In genomic region chr13:42549555-42549941, GRCh38 we compare ENCODE assay signal across 20 cellular contexts. TPM values are rescaled to one million over a fixed set of nuclear protein-coding genes. Genes with fewer than 3 reads are reported as not detected.
DNase-seq lines count a peak whose midpoint lies in the region; ATAC-seq and TF ChIP-seq lines count a peak whose summit lies in the region.
"Had no signal": no experiment of that assay in that cellular context is flagged by ENCODE, and none has a peak within 500 bp of the region (broad histone marks: within the 10 kb centered on the region; RNA-seq: fewer than 3 reads in every experiment).

No MANE protein-coding gene starts in this region.

- no peak for ATAC-seq in GM23338
- ATAC-seq in natural killer cell treated with Interleukin-12 subunit alpha and Interleukin-12 subunit beta and Interleukin-15 and Interleukin-18, amount 100 ng/mL, for 72 hours, result no peak
- no peak for ATAC-seq in GM21526 (IDR thresholded peaks at IDR 0.05; ENCODE audit: low FRiP score, unreplicated experiment)
- ATAC-seq: foreskin keratinocyte had no signal

- H4K20me1 ChIP-seq in GM23338 (replicated peaks; ENCODE audit: insufficient read depth), result no peaks in the 10 kb centered on the region
- H4K20me1 ChIP-seq in hepatocyte (ENCODE audit: insufficient read depth, poor library complexity, severe bottlenecking), result no peaks in the 10 kb centered on the region

- peak overlapping the region; percentile 21; the same call in 1 of the 2 replicates for H3K27ac Mint-ChIP-seq in GM23338
- H3K27ac Mint-ChIP-seq in natural killer cell treated with Interleukin-12 subunit alpha and Interleukin-12 subunit beta and Interleukin-15 and Interleukin-18, amount 100 ng/mL, for 72 hours, result peak overlapping the region in 1 of 2 donors; percentile 8
- H3K27ac Mint-ChIP-seq: activated naive CD8-positive, alpha-beta T cell had no signal

- H3K27me3 ChIP-seq in GM23338 (ENCODE audit: insufficient read depth), result no peaks in the 10 kb centered on the region
- H3K27me3 ChIP-seq in hepatocyte, result no peaks in the 10 kb centered on the region
- H3K27me3 ChIP-seq: Peyer's patch had no signal

- H3F3A ChIP-seq in GM23338 (replicated peaks; ENCODE audit: low read depth), result no peaks in the 10 kb centered on the region

- H3K4me3 Mint-ChIP-seq in GM23338, result no peak overlapping the region
- peak overlapping the region; percentile 88 for H3K4me3 Mint-ChIP-seq in natural killer cell treated with Interleukin-12 subunit alpha and Interleukin-12 subunit beta and Interleukin-15 and Interleukin-18, amount 100 ng/mL, for 72 hours
- H3K4me3 Mint-ChIP-seq: activated naive CD8-positive, alpha-beta T cell had no signal

- peaks cover 10% of the 10 kb centered on the region; the same call in 2 of the 3 replicates for H3K4me1 Mint-ChIP-seq in GM23338
- peaks cover 39 to 40% of the 10 kb centered on the region in 2 donors for H3K4me1 Mint-ChIP-seq in natural killer cell treated with Interleukin-12 subunit alpha and Interleukin-12 subunit beta and Interleukin-15 and Interleukin-18, amount 100 ng/mL, for 72 hours (ENCODE audit: low read depth in 2 of 2)

- H3K27me3 Mint-ChIP-seq in GM23338 (ENCODE audit: insufficient read depth, low read depth, poor library complexity), result peaks cover 7% of the 10 kb centered on the region
- no peaks in the 10 kb centered on the region for H3K27me3 Mint-ChIP-seq in natural killer cell treated with Interleukin-12 subunit alpha and Interleukin-12 subunit beta and Interleukin-15 and Interleukin-18, amount 100 ng/mL, for 72 hours
- H3K27me3 Mint-ChIP-seq: activated B cell treated with CpG ODN at 0.5 μM for 24 hours had no signal

- 58% methylated on average over 4 of the region's 4 CpGs for WGBS in hepatocyte (ENCODE audit: low lambda C conversion rate, missing lambda C conversion rate)

- no peaks in the 10 kb centered on the region for H3K9me3 ChIP-seq in hepatocyte (ENCODE audit: low read depth)
- H3K9me3 ChIP-seq: Peyer's patch had no signal

- H2AFZ ChIP-seq in GM23338 (peak overlapping the region; percentile 89), hepatocyte (no peak overlapping the region)

- no peak overlapping the region for H3K4me3 ChIP-seq in GM23338
- no peak overlapping the region for H3K4me3 ChIP-seq in hepatocyte
- H3K4me3 ChIP-seq: skin epidermis had no signal

- H3K9me3 Mint-ChIP-seq in GM23338, result no peaks in the 10 kb centered on the region
- peaks cover 4% of the 10 kb centered on the region for H3K9me3 Mint-ChIP-seq in natural killer cell treated with Interleukin-12 subunit alpha and Interleukin-12 subunit beta and Interleukin-15 and Interleukin-18, amount 100 ng/mL, for 72 hours
- H3K9me3 Mint-ChIP-seq: activated B cell treated with CpG ODN at 0.5 μM for 24 hours had no signal

- H3K4me1 ChIP-seq in GM23338 (ENCODE audit: insufficient read depth) (no peaks in the 10 kb centered on the region), hepatocyte (ENCODE audit: insufficient read depth) (peaks cover 9% of the 10 kb centered on the region)
- H3K4me1 ChIP-seq: foreskin keratinocyte, Peyer's patch had no signal

- no peak overlapping the region for H3K4me2 ChIP-seq in GM23338
- H3K4me2 ChIP-seq in hepatocyte, result no peak overlapping the region

- H3K9me2 ChIP-seq in GM23338 (ENCODE audit: insufficient read depth), result peaks cover 23% of the 10 kb centered on the region; the same call in 1 of the 2 replicates
- no peaks in the 10 kb centered on the region for H3K9me2 ChIP-seq in hepatocyte (replicated peaks; ENCODE audit: insufficient read depth)

- H3K36me3 Mint-ChIP-seq in GM23338 (ENCODE audit: low read depth), result no peaks in the 10 kb centered on the region
- H3K36me3 Mint-ChIP-seq in natural killer cell treated with Interleukin-12 subunit alpha and Interleukin-12 subunit beta and Interleukin-15 and Interleukin-18, amount 100 ng/mL, for 72 hours, result no peaks in the 10 kb centered on the region
- H3K36me3 Mint-ChIP-seq: activated naive CD8-positive, alpha-beta T cell had no signal

- DNase-seq in GM10266 (ENCODE audit: extremely low spot score), result peak; percentile 24
- DNase-seq in GM23338 (ENCODE audit: low spot score), result no peak
- DNase-seq in OCI-M1 (lab: John Stamatoyannopoulos, UW), result peak; percentile 42
- DNase-seq in natural killer cell treated with Interleukin-12 subunit alpha and Interleukin-12 subunit beta and Interleukin-15 and Interleukin-18, amount 100 ng/mL, for 72 hours (ENCODE audit: low spot score), result no peak
- DNase-seq in hepatocyte (ENCODE audit: low spot score), result no peak
- no peak for DNase-seq in ecto neural progenitor cell (ENCODE audit: low spot score)
- DNase-seq in GM19240 (ENCODE audit: insufficient read length, low spot score), result no peak
- DNase-seq: activated B cell treated with CpG ODN at 0.5 μM for 24 hours; activated CD8-positive, alpha-beta memory T cell treated with anti-CD3 and anti-CD28 coated beads, Interleukin-2, amount 50 U/mL, for 48 hours; AML-193; foreskin keratinocyte; midbrain; NCI-H1930; NCI-H524; Peyer's patch had no signal

- H3K27ac ChIP-seq in GM23338 (ENCODE audit: low read depth) (no peak overlapping the region), hepatocyte (no peak overlapping the region)
- H3K27ac ChIP-seq: foreskin keratinocyte, skin epidermis had no signal

- H3K36me3 ChIP-seq in GM23338 (ENCODE audit: insufficient read depth) (no peaks in the 10 kb centered on the region), hepatocyte (replicated peaks; ENCODE audit: insufficient read depth, low read depth) (no peaks in the 10 kb centered on the region)
- H3K36me3 ChIP-seq: Peyer's patch had no signal

- TF ChIP-seq CTCF in GM10266 (IDR thresholded peaks at IDR 0.05; ENCODE audit: control insufficient read depth, insufficient read depth, low read depth, missing control alignments), result no peak
- TF ChIP-seq CTCF in GM23338 (conservative IDR thresholded peaks at IDR 0.05; ENCODE audit: low read depth in 2 of 2), result no peak
- TF ChIP-seq CTCF in hepatocyte (IDR thresholded peaks at IDR 0.05; ENCODE audit: poor library complexity), result no peak

- H3K79me2 ChIP-seq in GM23338 (replicated peaks; ENCODE audit: insufficient read depth) (no peaks in the 10 kb centered on the region), hepatocyte (no peaks in the 10 kb centered on the region)

TF ChIP-seq in GM23338, 12 proteins besides CTCF, POLR2A, EP300 and RAD21 (continues in another document):
- TF ChIP-seq ZNF114 (CRISPR knock-in tag; IDR thresholded peaks at IDR 0.05), result no peak
- TF ChIP-seq STAT1 (IDR thresholded peaks at IDR 0.05; ENCODE audit: unreplicated experiment), result no peak
- TF ChIP-seq EZH2phosphoT487 (IDR thresholded peaks at IDR 0.05; ENCODE audit: unreplicated experiment), result no peak
- no peak for TF ChIP-seq ETS1 (IDR thresholded peaks at IDR 0.05)
- TF ChIP-seq CREB1 (CRISPR knock-in tag; IDR thresholded peaks at IDR 0.05; ENCODE audit: low read depth), result no peak
- no peak for TF ChIP-seq EZH2 (IDR thresholded peaks at IDR 0.05; ENCODE audit: low read depth, unreplicated experiment)

RNA-seq across cellular contexts. Expression of gene TNFSF11, which starts 24.4 kb away (rescaled TPM):
- total RNA-seq in GM23338 (2014; rRNA removed; shearing (Covaris generic)), result 9.9 and 16.8 TPM in 2 replicates
- polyA plus RNA-seq in GM23338 (2016; fragmentation: Nextera tagmentation; extraction: Ambion mirVana) (9.2 and 9.9 TPM in 2 replicates), hepatocyte (0.17 TPM in 1 of 2 replicates, not detected in the other)
- 1 to 10 TPM; 2.3 to 2.8 TPM for total RNA-seq in natural killer cell treated with Interleukin-12 subunit alpha and Interleukin-12 subunit beta and Interleukin-15 and Interleukin-18, amount 100 ng/mL, for 72 hours
- total RNA-seq in hepatocyte, result 0.24 and 0.83 TPM in 2 replicates
- total RNA-seq: cardiac septum, foreskin keratinocyte, osteocyte had no signal
- polyA plus RNA-seq: foreskin keratinocyte had no signal

Comparison
In these comparisons a context has a peak if more than half of its experiments do, and no peak if none do; other contexts are left out.
1. DNase-seq: peak in GM10266 (single experiment) and OCI-M1 (single experiment); none in GM23338 (single experiment), natural killer cell treated with Interleukin-12 subunit alpha and Interleukin-12 subunit beta and Interleukin-15 and Interleukin-18, amount 100 ng/mL, for 72 hours (single experiment), hepatocyte (single experiment), ecto neural progenitor cell (single experiment) and GM19240 (single experiment).